Comparison of ENCODE assay signal across 8 cellular contexts in genomic region chr10:70815504-70816219, GRCh38. TPM values are rescaled to one million over a fixed set of nuclear protein-coding genes. Genes with fewer than 3 reads are reported as not detected.
DNase-seq lines count a peak whose midpoint lies in the region; ATAC-seq and TF ChIP-seq lines count a peak whose summit lies in the region.

TSS of gene SGPL1 (plus strand) at chr10:70815948. CDS start at chr10:70816854, 906 bp downstream.

- H3K36me3 Mint-ChIP-seq in T-helper 2 cell treated with Interferon-gamma antibody and Interleukin-4, amounts not matched to agents 5 μg/mL and 100 μg/mL, for 36 hours (ENCODE audit: low read depth), result peaks cover 11% of the 10 kb centered on the region

- TF ChIP-seq POLR2A in uterus (IDR thresholded peaks at IDR 0.05), result peak; percentile 44 to 77

- peak within 1 kb of the TSS; percentile 70 for H3K9ac ChIP-seq in rectal smooth muscle tissue (ENCODE audit: low read length)

- peaks cover 1% of the 10 kb centered on the region for H3K27me3 Mint-ChIP-seq in T-helper 2 cell treated with Interferon-gamma antibody and Interleukin-4, amounts not matched to agents 5 μg/mL and 100 μg/mL, for 36 hours (ENCODE audit: low read depth)

- peak; percentile 96 to 97 for ATAC-seq in right cardiac atrium

- peaks cover 10 to 28% of the 10 kb centered on the region in 2 experiments; a peak in 2 of 3 replicates for H3K36me3 ChIP-seq in HEK293 (ENCODE audit: control insufficient read depth in 2 of 2, insufficient read depth in 1 of 2, low read length in 2 of 2)
- peaks cover 0 to 13% of the 10 kb centered on the region in 2 donors for H3K36me3 ChIP-seq in ascending aorta
- H3K36me3 ChIP-seq in rectal smooth muscle tissue (ENCODE audit: control insufficient read depth, insufficient read depth, low read length), result peaks cover 3% of the 10 kb centered on the region
- H3K36me3 ChIP-seq in uterus, result no peaks in the 10 kb centered on the region

- no peaks in the 10 kb centered on the region for H3K27me3 ChIP-seq in ascending aorta
- no peaks in the 10 kb centered on the region for H3K27me3 ChIP-seq in right cardiac atrium (ENCODE audit: control insufficient read depth, insufficient read depth)
- no peaks in the 10 kb centered on the region for H3K27me3 ChIP-seq in rectal smooth muscle tissue (ENCODE audit: control insufficient read depth, insufficient read depth, low read length)
- H3K27me3 ChIP-seq in uterus, result no peaks in the 10 kb centered on the region

- H3K4me1 ChIP-seq in HEK293 (ENCODE audit: control insufficient read depth, insufficient read depth, low read length), result no peaks in the 10 kb centered on the region
- peaks cover 0 to 5% of the 10 kb centered on the region in 2 donors for H3K4me1 ChIP-seq in ascending aorta
- no peaks in the 10 kb centered on the region for H3K4me1 ChIP-seq in right cardiac atrium (ENCODE audit: control insufficient read depth, insufficient read depth, low read length)
- H3K4me1 ChIP-seq in rectal smooth muscle tissue (ENCODE audit: control insufficient read depth, insufficient read depth, low read length), result no peaks in the 10 kb centered on the region
- peaks cover 0 to 6% of the 10 kb centered on the region in 2 donors for H3K4me1 ChIP-seq in uterus

- CTCF ChIA-PET in HEK293 (lab: Yijun Ruan, JAX), result interaction anchor here (0.5 to 3.8 kb wide), 8 partner anchors 24 to 358 kb away, joined by 3 to 20 read pairs (median 4); no protein-coding TSS in a partner anchor

- peak within 1 kb of the TSS; percentile 73 for H3K27ac Mint-ChIP-seq in T-helper 2 cell treated with Interferon-gamma antibody and Interleukin-4, amounts not matched to agents 5 μg/mL and 100 μg/mL, for 36 hours

- H3K4me3 Mint-ChIP-seq in T-helper 2 cell treated with Interferon-gamma antibody and Interleukin-4, amounts not matched to agents 5 μg/mL and 100 μg/mL, for 36 hours, result peak within 1 kb of the TSS; percentile 86

- DNase-seq in GM12864 (ENCODE audit: low read depth) (peak; percentile 26), MV-4-11 (lab: John Stamatoyannopoulos, UW) (peak; percentile 55), ascending aorta (ENCODE audit: low spot score in 2 of 2) (peak; percentile 39 to 92), right cardiac atrium (peak; percentile 87 to 96 (median 94)), uterus (peak; percentile 80 to 87)
- DNase-seq in T-helper 2 cell treated with Interferon-gamma antibody and Interleukin-4, amounts not matched to agents 5 μg/mL and 100 μg/mL, for 36 hours (ENCODE audit: low spot score), result peak; percentile 86

- intact Hi-C loops in ascending aorta (cut with DNase I), result loop anchor here (1.0 to 5.0 kb wide), 6 partner anchors 65 to 433 kb away; partner anchors contain the start of genes LRRC20, PALD1, PCBD1 and UNC5B
- intact Hi-C loops in right cardiac atrium (cut with DNase I), result loop anchor here (2.0 to 5.0 kb wide), 2 partner anchors 62 to 65 kb away; no protein-coding TSS in a partner anchor
- intact Hi-C loops in uterus (cut with DNase I; ENCODE audit: low total_unique reads), result loop anchor here (5.0 kb wide), 1 partner anchor 67 kb away; no protein-coding TSS in a partner anchor

- H3K9me3 Mint-ChIP-seq in T-helper 2 cell treated with Interferon-gamma antibody and Interleukin-4, amounts not matched to agents 5 μg/mL and 100 μg/mL, for 36 hours, result no peaks in the 10 kb centered on the region

- H3K4me1 Mint-ChIP-seq in T-helper 2 cell treated with Interferon-gamma antibody and Interleukin-4, amounts not matched to agents 5 μg/mL and 100 μg/mL, for 36 hours (ENCODE audit: low read depth), result peaks cover 17% of the 10 kb centered on the region

- H3K4me3 ChIP-seq in GM12864 (ENCODE audit: low read depth, low read length) (peak within 1 kb of the TSS; percentile 74), HEK293 (ENCODE audit: low read depth, low read length) (peak within 1 kb of the TSS; percentile 82), ascending aorta (peak within 1 kb of the TSS; percentile 82 to 90), right cardiac atrium (ENCODE audit: low read length) (peak within 1 kb of the TSS; percentile 94), rectal smooth muscle tissue (ENCODE audit: low read length) (peak within 1 kb of the TSS; percentile 69), uterus (peak within 1 kb of the TSS; percentile 56 to 87)

- TF ChIP-seq CTCF in GM12864 (IDR thresholded peaks at IDR 0.05; ENCODE audit: low read depth, low read length, missing control alignments) (peak; percentile 93), HEK293 (tag by site-specific recombination; IDR thresholded peaks at IDR 0.05) (peak; percentile 59; the same call in 1 of the 2 replicates), ascending aorta (IDR thresholded peaks at IDR 0.05) (peak; percentile 81 to 99 (median 86)), uterus (IDR thresholded peaks at IDR 0.05) (peak; percentile 90 to 100 (median 100))

- WGBS in right cardiac atrium, result 1% methylated on average over 58 of the region's 58 CpGs

- POLR2A ChIA-PET in HEK293 (lab: Yijun Ruan, JAX), result interaction anchor here (1.0 to 1.9 kb wide), 3 partner anchors 22 to 72 kb away, joined by 3 to 6 read pairs (median 3); no protein-coding TSS in a partner anchor

- H3K27ac ChIP-seq in HEK293 (ENCODE audit: extremely low read depth, low read depth, low read length) (peak within 1 kb of the TSS; percentile 94), ascending aorta (peak within 1 kb of the TSS; percentile 91 to 98), right cardiac atrium (ENCODE audit: low read length) (peak within 1 kb of the TSS; percentile 76), rectal smooth muscle tissue (ENCODE audit: low read depth, low read length) (peak within 1 kb of the TSS; percentile 88), uterus (peak within 1 kb of the TSS; percentile 90 to 97)

- H3K9me3 ChIP-seq in HEK293 (ENCODE audit: control insufficient read depth, insufficient read depth, low read depth, low read length) (no peaks in the 10 kb centered on the region), ascending aorta (no peaks in the 10 kb centered on the region), right cardiac atrium (ENCODE audit: control insufficient read depth, low read length) (no peaks in the 10 kb centered on the region), uterus (no peaks in the 10 kb centered on the region)

TF ChIP-seq in HEK293, 187 proteins besides CTCF, POLR2A, EP300 and RAD21 (continues in another document):
- 0 out of 2 replicates have a peak, but pooled peaks have one; percentile 42 for TF ChIP-seq ZSCAN5A (tag by site-specific recombination; IDR thresholded peaks at IDR 0.05)
- TF ChIP-seq ZSCAN16 (tag by site-specific recombination; IDR thresholded peaks at IDR 0.05), result no peak
- TF ChIP-seq ZNF596 (tag by site-specific recombination; IDR thresholded peaks at IDR 0.05), result no peak
- TF ChIP-seq ZNF660 (tag by site-specific recombination; IDR thresholded peaks at IDR 0.05), result peak; percentile 83
- TF ChIP-seq, protein P1, sequence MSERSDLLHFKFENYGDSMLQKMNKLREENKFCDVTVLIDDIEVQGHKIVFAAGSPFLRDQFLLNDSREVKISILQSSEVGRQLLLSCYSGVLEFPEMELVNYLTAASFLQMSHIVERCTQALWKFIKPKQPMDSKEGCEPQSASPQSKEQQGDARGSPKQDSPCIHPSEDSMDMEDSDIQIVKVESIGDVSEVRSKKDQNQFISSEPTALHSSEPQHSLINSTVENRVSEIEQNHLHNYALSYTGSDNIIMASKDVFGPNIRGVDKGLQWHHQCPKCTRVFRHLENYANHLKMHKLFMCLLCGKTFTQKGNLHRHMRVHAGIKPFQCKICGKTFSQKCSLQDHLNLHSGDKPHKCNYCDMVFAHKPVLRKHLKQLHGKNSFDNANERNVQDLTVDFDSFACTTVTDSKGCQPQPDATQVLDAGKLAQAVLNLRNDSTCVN (tag by site-specific recombination; optimal IDR thresholded peaks at IDR 0.05), result peak; percentile 68
- TF ChIP-seq ZBTB6 (tag by site-specific recombination; IDR thresholded peaks at IDR 0.05), result peak; percentile 66
- no peak for TF ChIP-seq ZNF610 (tag by site-specific recombination; IDR thresholded peaks at IDR 0.05; ENCODE audit: borderline replicate concordance)
- TF ChIP-seq GFI1B (tag by site-specific recombination; IDR thresholded peaks at IDR 0.05), result 0 out of 2 replicates have a peak, but pooled peaks have one; percentile 42
- TF ChIP-seq, protein P2, sequence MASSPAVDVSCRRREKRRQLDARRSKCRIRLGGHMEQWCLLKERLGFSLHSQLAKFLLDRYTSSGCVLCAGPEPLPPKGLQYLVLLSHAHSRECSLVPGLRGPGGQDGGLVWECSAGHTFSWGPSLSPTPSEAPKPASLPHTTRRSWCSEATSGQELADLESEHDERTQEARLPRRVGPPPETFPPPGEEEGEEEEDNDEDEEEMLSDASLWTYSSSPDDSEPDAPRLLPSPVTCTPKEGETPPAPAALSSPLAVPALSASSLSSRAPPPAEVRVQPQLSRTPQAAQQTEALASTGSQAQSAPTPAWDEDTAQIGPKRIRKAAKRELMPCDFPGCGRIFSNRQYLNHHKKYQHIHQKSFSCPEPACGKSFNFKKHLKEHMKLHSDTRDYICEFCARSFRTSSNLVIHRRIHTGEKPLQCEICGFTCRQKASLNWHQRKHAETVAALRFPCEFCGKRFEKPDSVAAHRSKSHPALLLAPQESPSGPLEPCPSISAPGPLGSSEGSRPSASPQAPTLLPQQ (tag by site-specific recombination; IDR thresholded peaks at IDR 0.05), result 0 out of 2 replicates have a peak, but pooled peaks have one; percentile 33
- no peak for TF ChIP-seq GLI2 (tag by site-specific recombination; IDR thresholded peaks at IDR 0.05; ENCODE audit: borderline replicate concordance, low read depth)

RNA-seq across cellular contexts. Expression of gene SGPL1, which starts in this region (rescaled TPM):
- total RNA-seq in ascending aorta, result 6.2 TPM
- 10 to 100 TPM; 12.2 to 20.2 (median 14.6) TPM for total RNA-seq in right cardiac atrium
- polyA plus RNA-seq in right cardiac atrium, result 4.2 TPM
- 10 to 100 TPM; 13.3 to 59.7 (median 27.3) TPM for total RNA-seq in uterus

Comparison
In these comparisons a context has a peak if more than half of its experiments do, and no peak if none do; other contexts are left out.
1. Peak in every context shown above with its lines: DNase-seq, ATAC-seq, H3K4me3 ChIP-seq and H3K27ac ChIP-seq.
2. DNase-seq: peak in every context shown above with its lines; median percentile 94 in right cardiac atrium; 86 in T-helper 2 cell treated with Interferon-gamma antibody and Interleukin-4, amounts not matched to agents 5 μg/mL and 100 μg/mL, for 36 hours; 84 in uterus; 66 in ascending aorta; 55 in MV-4-11; 26 in GM12864.